In the genomic region with DNA sequence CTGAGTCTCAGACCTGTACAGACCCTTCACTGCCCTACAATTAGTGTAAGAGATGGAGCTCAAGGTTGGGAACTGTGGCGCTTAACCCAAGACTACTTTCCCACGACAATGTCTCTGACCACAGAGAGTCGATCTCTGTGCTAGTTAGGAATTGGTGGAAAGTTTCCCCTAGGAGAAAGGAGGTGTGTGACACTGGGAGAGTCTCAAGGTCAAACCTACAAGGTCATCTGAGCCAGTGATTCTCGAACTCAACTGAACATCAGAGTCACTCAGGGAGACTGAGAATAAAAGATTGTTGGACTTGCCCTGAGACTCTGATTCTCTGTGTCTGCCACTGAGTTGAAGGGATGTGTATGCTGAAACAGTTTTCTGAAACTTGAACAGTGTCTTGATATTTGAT, we compare ENCODE assay signal across 18 cellular contexts. TPM values are rescaled to one million over a fixed set of nuclear protein-coding genes. Genes with fewer than 3 reads are reported as not detected.
DNase-seq lines count a peak whose midpoint lies in the region; ATAC-seq, FAIRE-seq and TF ChIP-seq lines count a peak whose summit lies in the region.
"Had no signal": no experiment of that assay in that cellular context is flagged by ENCODE, and none has a peak within 500 bp of the region (broad histone marks: within the 10 kb centered on the region; RNA-seq: fewer than 3 reads in every experiment).

No MANE protein-coding gene starts in this region.

- H3K9ac ChIP-seq in H9 (ENCODE audit: extremely low read depth, insufficient read length, low read length) (no peak overlapping the region), K562 (ENCODE audit: insufficient read depth in 1 of 2, low read depth in 2 of 2, low read length in 2 of 2) (no peak overlapping the region)
- H3K9ac ChIP-seq: BLaER1 treated with 17β-estradiol and CSF1 and Interleukin-3, amounts not matched to agents 10 nM and 100 nM; KMS-11 had no signal

- TF ChIP-seq POLR2A in K562 (conservative IDR thresholded peaks at IDR 0.05): no peak

- H2AFZ ChIP-seq in H9 (ENCODE audit: low read length) (no peak overlapping the region), K562 (ENCODE audit: low read depth, low read length) (0 out of 2 replicates have a peak overlapping the region, but pooled peaks have one; percentile 12)

- DNase-seq in Caco-2 (no peak), H9 (no peak), K562 (ENCODE audit: extremely low read depth in 1 of 4, low spot score in 3 of 4) (no peak), nephron progenitor cell (no peak)
- DNase-seq in activated T-cell treated with anti-CD3 and anti-CD28 coated beads, Interleukin-2, amount 50 U/mL, for 48 hours: no peak
- DNase-seq: CD8-positive, alpha-beta T cell; DMS 273 treated with DMSO at 0.1 percent for 48 hours; HFFc6 had no signal

- H3K27me3 Mint-ChIP-seq in Caco-2 (ENCODE audit: insufficient read depth, unreplicated experiment): no peaks in the 10 kb centered on the region
- H3K27me3 Mint-ChIP-seq in H9 (ENCODE audit: low read depth): no peaks in the 10 kb centered on the region
- peaks cover 9% of the 10 kb centered on the region for H3K27me3 Mint-ChIP-seq in nephron progenitor cell (ENCODE audit: low read depth, poor library complexity)

- H3K4me1 Mint-ChIP-seq in Caco-2 (ENCODE audit: low read depth, unreplicated experiment): peaks cover 17% of the 10 kb centered on the region
- H3K4me1 Mint-ChIP-seq in H9: peaks cover 28% of the 10 kb centered on the region in 2 experiments
- peaks cover 11% of the 10 kb centered on the region for H3K4me1 Mint-ChIP-seq in nephron progenitor cell
- H3K4me1 Mint-ChIP-seq: B cell had no signal

- no peak overlapping the region for H3T11ph ChIP-seq in H9 (ENCODE audit: low read length)

- TF ChIP-seq RAD21 in K562 (CRISPR knock-in tag; conservative IDR thresholded peaks at IDR 0.05 in 1 of 2, IDR thresholded peaks at IDR 0.05 in 1 of 2): no peak

- no peak for ATAC-seq in K562
- ATAC-seq in HG03175 (IDR thresholded peaks at IDR 0.05; ENCODE audit: unreplicated experiment): no peak
- ATAC-seq in HG02870 (IDR thresholded peaks at IDR 0.05; ENCODE audit: unreplicated experiment): no peak
- ATAC-seq: CD8-positive, alpha-beta T cell had no signal

- H3K14ac ChIP-seq in H9 (ENCODE audit: insufficient read depth, low read length): no peak overlapping the region

- H3K27ac ChIP-seq in H9 (ENCODE audit: insufficient read length, low read depth, low read length): no peak overlapping the region
- no peak overlapping the region for H3K27ac ChIP-seq in K562 (ENCODE audit: extremely low read depth, low read depth, low read length)
- H3K27ac ChIP-seq: BLaER1 treated with 17β-estradiol and CSF1 and Interleukin-3, amounts not matched to agents 10 nM and 100 nM; HL-60; KMS-11 had no signal

- no peak overlapping the region for H2AK5ac ChIP-seq in H9 (ENCODE audit: insufficient read length, low read length)

- peak overlapping the region; percentile 85 for H3K4me3 Mint-ChIP-seq in Caco-2 (ENCODE audit: unreplicated experiment)
- H3K4me3 Mint-ChIP-seq in H9: no peak overlapping the region
- no peak overlapping the region for H3K4me3 Mint-ChIP-seq in nephron progenitor cell
- H3K4me3 Mint-ChIP-seq: B cell; CD8-positive, alpha-beta T cell; HFFc6 had no signal

- intact Hi-C loops in Caco-2 (cut with micrococcal nuclease; ENCODE audit: unreplicated experiment) (loop anchor here (5.0 kb wide), 1 partner anchor 70 kb away; no protein-coding TSS in a partner anchor), K562 (cut with micrococcal nuclease) (no loop called here)

- H2BK15ac ChIP-seq in H9 (ENCODE audit: low read depth, low read length): no peak overlapping the region

- no peaks in the 10 kb centered on the region for H3K9me3 Mint-ChIP-seq in Caco-2 (ENCODE audit: unreplicated experiment)
- no peaks in the 10 kb centered on the region for H3K9me3 Mint-ChIP-seq in H9
- H3K9me3 Mint-ChIP-seq in nephron progenitor cell: no peaks in the 10 kb centered on the region
- H3K9me3 Mint-ChIP-seq: CD8-positive, alpha-beta T cell; HFFc6 had no signal

- TF ChIP-seq EP300 in K562 (IDR thresholded peaks at IDR 0.05; ENCODE audit: low read length): no peak

- no peaks in the 10 kb centered on the region for H3K9me3 ChIP-seq in Caco-2
- no peaks in the 10 kb centered on the region for H3K9me3 ChIP-seq in H9 (ENCODE audit: control insufficient read depth, low read depth, low read length)
- no peaks in the 10 kb centered on the region for H3K9me3 ChIP-seq in K562 (replicated peaks; ENCODE audit: control insufficient read depth, insufficient read depth, low read depth, low read length)
- H3K9me3 ChIP-seq: BLaER1 treated with 17β-estradiol and CSF1 and Interleukin-3, amounts not matched to agents 10 nM and 100 nM had no signal

- TF ChIP-seq CTCF in Caco-2 (IDR thresholded peaks at IDR 0.05; ENCODE audit: insufficient read depth in 1 of 2, low read depth in 1 of 2, low read length in 1 of 2, severe bottlenecking in 1 of 2, unreplicated experiment in 1 of 2): no peak
- TF ChIP-seq CTCF in H9 (conservative IDR thresholded peaks at IDR 0.05): no peak
- TF ChIP-seq CTCF in K562 (IDR thresholded peaks at IDR 0.05 in 2 of 3, conservative IDR thresholded peaks at IDR 0.05 in 1 of 3; ENCODE audit: insufficient read depth in 2 of 3, low read depth in 1 of 3, low read length in 3 of 3): no peak
- no peak for TF ChIP-seq CTCF in nephron progenitor cell (IDR thresholded peaks at IDR 0.05)

- H3K79me2 ChIP-seq in H9 (ENCODE audit: insufficient read depth, low read length) (no peaks in the 10 kb centered on the region), K562 (ENCODE audit: control insufficient read depth, insufficient read depth, low read length) (no peaks in the 10 kb centered on the region)

- H2BK12ac ChIP-seq in H9 (ENCODE audit: insufficient read length, low read depth, low read length): no peak overlapping the region

- POLR2A ChIA-PET in Caco-2 (lab: Charles Lee): no interaction called here
- POLR2A ChIA-PET in K562 (lab: Yijun Ruan, JAX): interaction anchor here (1.6 kb wide), 1 partner anchor 14 kb away, joined by 5 read pairs; no protein-coding TSS in a partner anchor

- H3K18ac ChIP-seq in H9 (ENCODE audit: insufficient read length, low read depth, low read length): no peak overlapping the region

- H3K27ac Mint-ChIP-seq in Caco-2 (ENCODE audit: unreplicated experiment): no peak overlapping the region
- peak overlapping the region; percentile 11 to 91 (median 79); a peak in 4 of 7 replicates for H3K27ac Mint-ChIP-seq in H9
- peak overlapping the region; percentile 59 for H3K27ac Mint-ChIP-seq in nephron progenitor cell
- H3K27ac Mint-ChIP-seq: B cell; CD8-positive, alpha-beta T cell; HFFc6 had no signal

- no peak overlapping the region for H3K4ac ChIP-seq in H9 (ENCODE audit: low read depth, low read length)

- no peak overlapping the region for H3K4me2 ChIP-seq in H9 (ENCODE audit: insufficient read depth, insufficient read length, low read length)
- H3K4me2 ChIP-seq in K562 (ENCODE audit: insufficient read depth, low read length): no peak overlapping the region
- H3K4me2 ChIP-seq: KMS-11 had no signal

- H2BK120ac ChIP-seq in H9 (ENCODE audit: low read depth, low read length, poor library complexity, severe bottlenecking): no peak overlapping the region

- H2BK20ac ChIP-seq in H9 (ENCODE audit: low read depth, low read length, poor library complexity, severe bottlenecking): no peak overlapping the region

- no peaks in the 10 kb centered on the region for H3K79me1 ChIP-seq in H9 (ENCODE audit: insufficient read depth, low read depth, low read length, poor library complexity, severe bottlenecking)

- peaks cover 4% of the 10 kb centered on the region; the same call in 1 of the 2 replicates for H3K4me1 ChIP-seq in Caco-2
- H3K4me1 ChIP-seq in H9 (ENCODE audit: insufficient read depth, low read length): peaks cover 11% of the 10 kb centered on the region; the same call in 1 of the 2 replicates
- H3K4me1 ChIP-seq in K562 (replicated peaks in 1 of 2; ENCODE audit: control insufficient read depth in 2 of 2, insufficient read depth in 2 of 2, low read length in 2 of 2): peaks cover 4 to 7% of the 10 kb centered on the region in 2 experiments; a peak in 4 of 5 replicates

- no peak for FAIRE-seq in K562 (lab: Jason Lieb, UNC)
- FAIRE-seq: G401.6, GM12891, GM19239, H54 had no signal

- H3K36me3 ChIP-seq in Caco-2 (ENCODE audit: control insufficient read depth, insufficient read depth, low read length) (peaks cover 2% of the 10 kb centered on the region; the same call in 1 of the 2 replicates), K562 (ENCODE audit: control insufficient read depth, insufficient read depth, low read length) (no peaks in the 10 kb centered on the region)
- H3K36me3 ChIP-seq: BLaER1 treated with 17β-estradiol and CSF1 and Interleukin-3, amounts not matched to agents 10 nM and 100 nM had no signal

- H3K27me3 ChIP-seq in Caco-2 (replicated peaks; ENCODE audit: control insufficient read depth, insufficient read depth, low read length) (no peaks in the 10 kb centered on the region), H9 (ENCODE audit: insufficient read depth, low read length) (no peaks in the 10 kb centered on the region), K562 (ENCODE audit: control insufficient read depth in 2 of 2, insufficient read depth in 2 of 2, low read length in 2 of 2) (no peaks in the 10 kb centered on the region)

- H3K56ac ChIP-seq in H9 (ENCODE audit: insufficient read length, low read depth, low read length): no peak overlapping the region

- WGBS in H9 (ENCODE audit: extremely low coverage, insufficient read length, low lambda C conversion rate): no CpG with 5 or more reads among the region's 4 CpGs
- 64% methylated on average over 4 of the region's 4 CpGs for WGBS in K562 (ENCODE audit: insufficient coverage, low coverage, missing lambda C conversion rate)

- H3K4me3 ChIP-seq in Caco-2 (ENCODE audit: low read depth, low read length) (no peak overlapping the region), K562 (no peak overlapping the region)
- H3K4me3 ChIP-seq: BLaER1 treated with 17β-estradiol and CSF1 and Interleukin-3, amounts not matched to agents 10 nM and 100 nM had no signal

- no peak overlapping the region for H4K91ac ChIP-seq in H9 (ENCODE audit: insufficient read length, low read depth, low read length)

- no peaks in the 10 kb centered on the region for H4K20me1 ChIP-seq in H9 (ENCODE audit: control insufficient read depth, insufficient read depth, insufficient read length)
- H4K20me1 ChIP-seq in K562 (replicated peaks; ENCODE audit: control insufficient read depth, insufficient read depth, low read length): no peaks in the 10 kb centered on the region
- H4K20me1 ChIP-seq: BLaER1 treated with 17β-estradiol and CSF1 and Interleukin-3, amounts not matched to agents 10 nM and 100 nM had no signal

- no peak overlapping the region for H4K5ac ChIP-seq in H9 (ENCODE audit: insufficient read length, low read depth, low read length)

- CTCF ChIA-PET in Caco-2 (lab: Charles Lee): no interaction called here
- CTCF ChIA-PET in K562 (lab: Yijun Ruan, JAX; ENCODE audit: low intra/inter-chr PET ratio): no interaction called here

- in situ Hi-C loops in K562 (cut with MboI): no loop called here

- no peaks in the 10 kb centered on the region for H3K9me1 ChIP-seq in K562 (ENCODE audit: control insufficient read depth, insufficient read depth, low read length)

- no peak overlapping the region for H4K8ac ChIP-seq in H9 (replicated peaks; ENCODE audit: insufficient read length, low read depth, low read length)

- peaks cover 8% of the 10 kb centered on the region for H3K36me3 Mint-ChIP-seq in Caco-2 (ENCODE audit: insufficient read depth, unreplicated experiment)
- H3K36me3 Mint-ChIP-seq in H9 (ENCODE audit: insufficient read depth in 1 of 3, low read depth in 3 of 3): peaks cover 0 to 7% (median 0%) of the 10 kb centered on the region in 3 experiments; a peak in 3 of 7 replicates
- peaks cover 15% of the 10 kb centered on the region for H3K36me3 Mint-ChIP-seq in nephron progenitor cell (ENCODE audit: low read depth)
- H3K36me3 Mint-ChIP-seq: CD8-positive, alpha-beta T cell had no signal

- no peak overlapping the region for H2BK5ac ChIP-seq in H9 (ENCODE audit: insufficient read length, low read length)

- BruUV-seq in Caco-2 (replicated peaks; lab: Mats Ljungman, UMichigan) (no TSS peak), K562 (replicated peaks; lab: Mats Ljungman, UMichigan) (no TSS peak)

- H3K23ac ChIP-seq in H9 (ENCODE audit: insufficient read length, low read depth, low read length): no peak overlapping the region

- H3K23me2 ChIP-seq in H9 (ENCODE audit: insufficient read length, low read depth, low read length, poor library complexity, severe bottlenecking): no peaks in the 10 kb centered on the region

RNA-seq across cellular contexts. Expression of gene AFDN, which starts 9.7 kb away (rescaled TPM):
- total RNA-seq in Caco-2 (2022): 177 TPM in 2 replicates
- 153 and 157 TPM in 2 replicates for total RNA-seq in H9 (2021)
- 294 and 779 TPM in 2 replicates for total RNA-seq in K562 (2011; cell fraction: chromatin; rRNA removed; ENCODE audit: low replicate concordance)
- total RNA-seq in K562 (2011; cell fraction: nucleolus; rRNA removed): 128 and 193 TPM in 2 replicates
- 330 and 387 TPM in 2 replicates for total RNA-seq in K562 (2011; cell fraction: nucleoplasm; rRNA removed)
- 91.9 and 117 TPM in 2 replicates for total RNA-seq in K562 (2014; rRNA removed)
- 114 and 135 TPM in 2 replicates for total RNA-seq in K562 (2014; rRNA removed; fragmentation: Illumina TruSeq; extraction: Trizol)
- total RNA-seq in K562 (2015; rRNA removed; fragmentation: Illumina TruSeq; extraction: Trizol): 111 and 112 TPM in 2 replicates
- 106 and 129 TPM in 2 replicates for total RNA-seq in K562 (2021)
- polyA plus RNA-seq in K562 (2011; rRNA removed): 95.7 and 96.7 TPM in 2 replicates
- polyA plus RNA-seq in K562 (2011; cell fraction: cytosol; rRNA removed): 29.3 and 38.3 TPM in 2 replicates
- polyA plus RNA-seq in K562 (2011; cell fraction: nucleus; rRNA removed): 374 and 388 TPM in 2 replicates
- 62.0 and 64.2 TPM in 2 replicates for polyA plus RNA-seq in K562 (2012)
- polyA plus RNA-seq in K562 (2014; fragmentation: Illumina TruSeq; extraction: Trizol): 95.0 and 105 TPM in 2 replicates
- polyA plus RNA-seq in K562 (2014; fragmentation: Nextera tagmentation; extraction: Ambion mirVana): 1 to 10 TPM; 7.2 to 9.7 TPM
- 78.9 and 96.4 TPM in 2 replicates for polyA plus RNA-seq in K562 (2014; rRNA removed)
- polyA minus RNA-seq in K562 (2011; rRNA and poly(A)+ RNA removed): 183 and 194 TPM in 2 replicates
- 78.4 and 100 TPM in 2 replicates for polyA minus RNA-seq in K562 (2011; cell fraction: cytosol; rRNA and poly(A)+ RNA removed)
- 234 and 345 TPM in 2 replicates for polyA minus RNA-seq in K562 (2011; cell fraction: nucleus; rRNA and poly(A)+ RNA removed)
